15 cellular contexts compared by ENCODE assay signal in the genomic region with DNA sequence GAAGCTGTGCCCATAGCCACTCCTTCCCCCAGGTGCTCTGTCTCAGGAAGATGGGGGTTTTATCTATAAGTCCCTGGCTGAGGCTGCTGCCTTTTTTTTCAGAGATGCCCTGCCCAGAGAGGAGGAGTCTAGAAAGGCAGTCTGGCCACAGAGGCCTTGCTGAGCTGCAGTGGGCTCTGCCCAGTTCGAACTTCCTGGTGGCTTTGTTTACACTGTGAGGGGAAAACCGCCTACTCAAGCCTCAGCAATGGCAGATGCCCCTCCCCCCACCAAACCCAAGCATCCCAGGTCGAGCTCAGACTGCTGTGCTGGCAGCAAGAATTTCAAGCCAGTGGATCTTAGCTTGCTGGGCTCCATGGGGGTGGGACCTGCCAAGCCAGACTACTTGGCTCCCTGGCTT. TPM values are rescaled to one million over a fixed set of nuclear protein-coding genes. Genes with fewer than 3 reads are reported as not detected.
DNase-seq lines count a peak whose midpoint lies in the region; ATAC-seq and TF ChIP-seq lines count a peak whose summit lies in the region.
"Not testable (repeated sequence)": the region's sequence is repeated elsewhere in the genome, so short reads cannot be mapped to it uniquely, and the experiment has no call there.
"Had no signal": no experiment of that assay in that cellular context is flagged by ENCODE, and none has a peak within 500 bp of the region (broad histone marks: within the 10 kb centered on the region; RNA-seq: fewer than 3 reads in every experiment).

No MANE protein-coding gene starts in this region.

- H3K9me3 ChIP-seq in Loucy (ENCODE audit: insufficient read depth, low read depth, low read length); WERI-Rb-1 (ENCODE audit: severe bottlenecking); parathyroid adenoma (ENCODE audit: control insufficient read depth, low read length): not testable (repeated sequence)

- ATAC-seq in left colon = not testable (repeated sequence)

- H3K27me3 ChIP-seq in Loucy (ENCODE audit: insufficient read depth, low read length, poor library complexity, severe bottlenecking); WERI-Rb-1 (ENCODE audit: insufficient read depth, low read depth, severe bottlenecking); parathyroid adenoma (ENCODE audit: control insufficient read depth, insufficient read depth, low read length): not testable (repeated sequence)

- intact Hi-C loops in left colon (cut with DNase I, micrococcal nuclease) = not testable (repeated sequence)

- H3K4me1 Mint-ChIP-seq in endothelial cell (ENCODE audit: unreplicated experiment) = not testable (repeated sequence)

- not testable (repeated sequence) for H3K4me3 Mint-ChIP-seq in endothelial cell (ENCODE audit: unreplicated experiment)

- H3K4me1 ChIP-seq in Loucy (ENCODE audit: insufficient read depth, low read length, poor library complexity, severe bottlenecking) = peaks cover 14% of the 10 kb centered on the region
- not testable (repeated sequence) for H3K4me1 ChIP-seq in parathyroid adenoma

- H3K4me2 ChIP-seq in Loucy (ENCODE audit: low read depth, low read length, poor library complexity, severe bottlenecking) = peak overlapping the region; percentile 5
- not testable (repeated sequence) for H3K4me2 ChIP-seq in parathyroid adenoma (ENCODE audit: low read length)

- H2AFZ ChIP-seq in Loucy (ENCODE audit: low read length) (peak overlapping the region; percentile 81; the same call in 1 of the 2 replicates), parathyroid adenoma (peak overlapping the region; percentile 58)

- not testable (repeated sequence) for H3K27ac Mint-ChIP-seq in endothelial cell (ENCODE audit: unreplicated experiment)

- not testable (repeated sequence) for H3K79me2 ChIP-seq in Loucy (ENCODE audit: insufficient read depth, low read length); parathyroid adenoma

- not testable (repeated sequence) for H3K9ac ChIP-seq in Loucy (ENCODE audit: low read depth, low read length, poor library complexity, severe bottlenecking); parathyroid adenoma

- H3K9me3 Mint-ChIP-seq in endothelial cell (ENCODE audit: unreplicated experiment) = not testable (repeated sequence)

- DNase-seq in ELR (ENCODE audit: low read depth) (peak; percentile 14), NCI-H69 (lab: John Stamatoyannopoulos, UW) (peak; percentile 66), WERI-Rb-1 (peak; percentile 49), endothelial cell (ENCODE audit: low spot score) (peak; percentile 33), left colon (peak; percentile 45)

- not testable (repeated sequence) for H3K9me2 ChIP-seq in Loucy (replicated peaks; ENCODE audit: low read depth, low read length)

- H3K36me3 Mint-ChIP-seq in endothelial cell (ENCODE audit: low read depth, unreplicated experiment) = not testable (repeated sequence)

- H3F3A ChIP-seq in Loucy (ENCODE audit: low read depth) = not testable (repeated sequence)

- peak overlapping the region; percentile 22 for H3K27ac ChIP-seq in C4-2B
- not testable (repeated sequence) for H3K27ac ChIP-seq in WERI-Rb-1, parathyroid adenoma

- H3K4me3 ChIP-seq in Loucy (ENCODE audit: low read length, poor library complexity, severe bottlenecking); WERI-Rb-1 (ENCODE audit: low read depth, low read length); parathyroid adenoma (ENCODE audit: low read depth, low read length): not testable (repeated sequence)

- not testable (repeated sequence) for H3K36me3 ChIP-seq in Loucy (ENCODE audit: insufficient read depth, low read length); WERI-Rb-1; parathyroid adenoma (ENCODE audit: control insufficient read depth, insufficient read depth, low read length)

- not testable (repeated sequence) for TF ChIP-seq CTCF in C4-2B (conservative IDR thresholded peaks at IDR 0.05); Loucy (conservative IDR thresholded peaks at IDR 0.05; ENCODE audit: low read length); WERI-Rb-1 (IDR thresholded peaks at IDR 0.05; ENCODE audit: low read depth, low read length); endothelial cell (IDR thresholded peaks at IDR 0.05; ENCODE audit: unreplicated experiment); parathyroid adenoma (IDR thresholded peaks at IDR 0.05)

- H4K20me1 ChIP-seq in Loucy (ENCODE audit: insufficient read depth, low read length, poor library complexity, severe bottlenecking) = not testable (repeated sequence)

- H3K27me3 Mint-ChIP-seq in endothelial cell (ENCODE audit: unreplicated experiment) = not testable (repeated sequence)

RNA-seq across cellular contexts. Expression of a gene that starts 15.5 kb away (rescaled TPM):
- total RNA-seq in endothelial cell (ENCODE audit: unreplicated experiment) (not detected), left colon (not detected)
- total RNA-seq: activated CD8-positive, alpha-beta memory T cell treated with anti-CD3 and anti-CD28 coated beads for 36 hours; activated naive CD4-positive, alpha-beta T cell treated with anti-CD3 and anti-CD28 coated beads for 36 hours; esophagus mucosa; gastrocnemius medialis; liver; occipital lobe; sciatic nerve had no signal

RNA-seq across cellular contexts. Expression of a gene that starts 52.5 kb away (rescaled TPM):
- total RNA-seq in endothelial cell (ENCODE audit: unreplicated experiment) (1.1 TPM), left colon (1 to 10 TPM in 1 of 2 donors, under 1 TPM in 1; 0.50 to 8.1 TPM)
- total RNA-seq: activated CD8-positive, alpha-beta memory T cell treated with anti-CD3 and anti-CD28 coated beads for 36 hours; activated naive CD4-positive, alpha-beta T cell treated with anti-CD3 and anti-CD28 coated beads for 36 hours had no signal

RNA-seq across cellular contexts. Expression of a gene that starts 53.4 kb away (rescaled TPM):
- total RNA-seq in endothelial cell (ENCODE audit: unreplicated experiment) (not detected), left colon (not detected)
- total RNA-seq: activated CD8-positive, alpha-beta memory T cell treated with anti-CD3 and anti-CD28 coated beads for 36 hours; activated naive CD4-positive, alpha-beta T cell treated with anti-CD3 and anti-CD28 coated beads for 36 hours; esophagus mucosa; gastrocnemius medialis; liver; occipital lobe; sciatic nerve had no signal

Comparison
In these comparisons a context has a peak if more than half of its experiments do, and no peak if none do; other contexts are left out.
1. DNase-seq: peak in every context shown above with its lines; median percentile 66 in NCI-H69; 49 in WERI-Rb-1; 45 in left colon; 33 in endothelial cell; 14 in ELR.